In the genomic region with DNA sequence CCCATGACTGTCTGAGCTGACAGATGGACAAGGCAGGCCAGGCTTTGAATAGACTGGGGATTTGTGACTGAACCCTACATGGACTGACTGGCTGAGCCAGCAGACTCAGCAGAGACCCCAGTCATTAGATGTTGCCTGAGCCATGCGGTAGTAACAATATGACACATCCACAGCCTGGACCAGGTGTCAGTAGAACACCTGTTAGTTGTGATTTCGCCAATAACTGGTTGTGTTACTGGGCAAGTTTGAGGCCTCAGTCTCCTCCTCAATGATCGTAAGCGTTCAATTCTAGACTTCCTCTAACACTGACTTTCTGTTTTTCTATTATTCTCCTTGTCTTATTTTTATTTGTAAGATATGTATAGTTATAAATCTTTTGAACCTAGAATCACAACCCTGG, we compare ENCODE assay signal across 11 cellular contexts.
"Had no signal": no experiment of that assay in that cellular context is flagged by ENCODE, and none has a peak within 500 bp of the region (broad histone marks: within the 10 kb centered on the region; RNA-seq: fewer than 3 reads in every experiment).

No MANE protein-coding gene starts in this region.

- H3K4me2 ChIP-seq: KMS-11 had no signal

- H3K9me3 ChIP-seq: HAP-1 had no signal

- H3K27ac Mint-ChIP-seq: HFFc6, IgD-negative memory B cell had no signal

- H3K4me3 ChIP-seq: GM23248, HAP-1 had no signal

- H2AFZ ChIP-seq: GM23248 had no signal

- H3K36me3 ChIP-seq: HAP-1 had no signal

- H3K36me3 Mint-ChIP-seq: IgD-negative memory B cell had no signal

- H3K4me1 Mint-ChIP-seq: IgD-negative memory B cell had no signal

- DNase-seq: GM23248, GOT3, H7, HFFc6, KBM-7 had no signal

- H3K4me1 ChIP-seq: HAP-1 had no signal

- H3K9ac ChIP-seq: GM23248, KMS-11 had no signal

- ATAC-seq: HCT116, HepG2 had no signal

- H3K27ac ChIP-seq: GM23248, HL-60, KMS-11 had no signal

- H3K4me3 Mint-ChIP-seq: HFFc6, IgD-negative memory B cell had no signal
